25 cellular contexts compared by ENCODE assay signal in genomic region chr5:3177338-3177737, GRCh38.
"Had no signal": no experiment of that assay in that cellular context is flagged by ENCODE, and none has a peak within 500 bp of the region (broad histone marks: within the 10 kb centered on the region; RNA-seq: fewer than 3 reads in every experiment).

No MANE protein-coding gene starts in this region.

- ATAC-seq: naive thymus-derived CD8-positive, alpha-beta T cell; psoas muscle; right cardiac atrium; right lobe of liver; stimulated activated effector memory CD8-positive, alpha-beta T cell treated with anti-CD3 and anti-CD28 coated beads, Interleukin-12 subunit alpha, Interleukin-12 subunit beta, amount 100 ng/mL, for 72 hours; stimulated activated naive B cell treated with anti-CD40 and anti-IgM and Interleukin-4, amounts not matched to agents 10 μg/mL and 1 μg/mL and 100 μg/mL, for 72 hours; upper lobe of right lung had no signal

- H3K27me3 ChIP-seq: neural progenitor cell, ovary, right lobe of liver, sigmoid colon, testis, tibial artery, transverse colon, upper lobe of right lung, uterus had no signal

- DNase-seq: naive thymus-derived CD8-positive, alpha-beta T cell; nephron progenitor cell; occipital lobe; ovary; psoas muscle; right cardiac atrium; right lobe of liver; sigmoid colon; small intestine; stimulated activated CD4-positive, alpha-beta T cell treated with anti-CD3 and anti-CD28 coated beads, Interleukin-15, amount 100 ng/mL, for 24 hours; stimulated activated CD4-positive, alpha-beta T cell treated with anti-CD3 and anti-CD28 coated beads, Interleukin-2, amount 100 ng/mL, for 24 hours; stimulated activated CD4-positive, alpha-beta T cell treated with anti-CD3 and anti-CD28 coated beads, Interleukin-2, amount 100 ng/mL, for 48 hours; stimulated activated CD4-positive, alpha-beta T cell treated with anti-CD3 and anti-CD28 coated beads, Interleukin-4, amount 100 ng/mL, for 24 hours; stimulated activated naive B cell treated with anti-CD40 and anti-IgM and Interleukin-4, amounts not matched to agents 10 μg/mL and 1 μg/mL and 100 μg/mL, for 72 hours; stimulated activated naive CD4-positive, alpha-beta T cell treated with Interleukin-2 at 50 U/mL for 16 hours; substantia nigra; testis; tibial artery; transverse colon; upper lobe of right lung; uterus had no signal

- H3K9me3 ChIP-seq: ovary, psoas muscle, right lobe of liver, sigmoid colon, suprapubic skin, testis, tibial artery, transverse colon, upper lobe of right lung, uterus had no signal

- H3K27ac ChIP-seq: neural progenitor cell, ovary, parathyroid adenoma, psoas muscle, right lobe of liver, sigmoid colon, suprapubic skin, testis, tibial artery, transverse colon, upper lobe of right lung, uterus had no signal

- H3K4me3 ChIP-seq: neural progenitor cell, ovary, psoas muscle, right lobe of liver, sigmoid colon, suprapubic skin, testis, tibial artery, transverse colon, upper lobe of right lung, uterus had no signal

- H3K36me3 ChIP-seq: neural progenitor cell, ovary, right lobe of liver, sigmoid colon, suprapubic skin, tibial artery, transverse colon, upper lobe of right lung, uterus had no signal

- H3K4me1 ChIP-seq: parathyroid adenoma, psoas muscle, right lobe of liver, sigmoid colon, suprapubic skin, testis, tibial artery, transverse colon, upper lobe of right lung, uterus had no signal
